29 cellular contexts compared by ENCODE assay signal in the genomic region with DNA sequence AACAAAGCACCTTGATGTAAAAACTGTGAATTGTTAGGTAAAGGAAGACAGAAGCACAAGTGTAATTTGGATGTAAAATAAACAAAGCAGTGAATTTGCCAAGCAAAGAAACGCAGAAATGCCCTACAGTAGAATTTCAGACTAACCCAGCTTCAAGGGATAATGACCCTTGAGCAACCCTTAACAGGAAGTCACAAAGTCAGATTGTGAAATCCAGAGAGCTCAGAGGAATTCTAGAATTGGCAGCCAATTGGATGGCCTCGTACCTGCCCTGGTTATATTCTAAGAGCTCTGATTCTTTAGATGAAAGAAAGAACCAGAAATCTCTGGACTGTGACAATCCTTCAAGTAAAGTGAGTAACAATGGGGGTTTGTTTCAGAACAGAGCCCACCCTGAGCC.
DNase-seq lines count a peak whose midpoint lies in the region; ATAC-seq and TF ChIP-seq lines count a peak whose summit lies in the region.
"Had no signal": no experiment of that assay in that cellular context is flagged by ENCODE, and none has a peak within 500 bp of the region (broad histone marks: within the 10 kb centered on the region; RNA-seq: fewer than 3 reads in every experiment).

No MANE protein-coding gene starts in this region.

- peak overlapping the region; percentile 39 for H3K18ac ChIP-seq in mesendoderm (ENCODE audit: low read length)

- no peak overlapping the region for H3K23ac ChIP-seq in mesendoderm (ENCODE audit: low read length)

- H3K9me2 ChIP-seq in GM23338 (ENCODE audit: insufficient read depth), result 0 out of 2 replicates have a peak, but pooled peaks cover 3% of the 10 kb centered on the region

- no peaks in the 10 kb centered on the region for H3K9me3 Mint-ChIP-seq in GM23338
- H3K9me3 Mint-ChIP-seq in effector memory CD8-positive, alpha-beta T cell, result peaks cover 2 to 7% of the 10 kb centered on the region in 2 donors
- peaks cover 2% of the 10 kb centered on the region for H3K9me3 Mint-ChIP-seq in activated CD4-positive, alpha-beta T cell treated with anti-CD3 and anti-CD28 coated beads, Interleukin-2, amount 10 ng/mL, durations not matched to agents 7 days and 5 days
- H3K9me3 Mint-ChIP-seq: activated CD8-positive, alpha-beta T cell treated with anti-CD3 and anti-CD28 coated beads for 36 hours had no signal

- H3K79me1 ChIP-seq in mesendoderm (ENCODE audit: low read length), result no peaks in the 10 kb centered on the region

- no peak overlapping the region for H3K9ac ChIP-seq in colonic mucosa (ENCODE audit: low read depth in 2 of 2, low read length in 2 of 2)
- H3K9ac ChIP-seq in mesendoderm (ENCODE audit: low read length), result no peak overlapping the region
- H3K9ac ChIP-seq: BLaER1 had no signal

- H3K4me3 Mint-ChIP-seq in GM23338, result no peak overlapping the region
- H3K4me3 Mint-ChIP-seq in effector memory CD8-positive, alpha-beta T cell, result no peak overlapping the region
- no peak overlapping the region for H3K4me3 Mint-ChIP-seq in activated CD4-positive, alpha-beta T cell treated with anti-CD3 and anti-CD28 coated beads, Interleukin-2, amount 10 ng/mL, durations not matched to agents 7 days and 5 days
- H3K4me3 Mint-ChIP-seq: activated CD8-positive, alpha-beta T cell treated with anti-CD3 and anti-CD28 coated beads for 36 hours; activated T-helper 17 cell treated with anti-CD3 and anti-CD28 coated beads, Interleukin-2, amount 50 U/mL, for 72 hours; mesothelial cell of epicardium; naive thymus-derived CD4-positive, alpha-beta T cell; stimulated activated naive CD8-positive, alpha-beta T cell treated with anti-CD3 and anti-CD28 coated beads, Interleukin-15, Interleukin-2, amounts not matched to agents 100 ng/mL and 50 ng/mL, for 24 hours; T-helper 1 cell treated with Interleukin-12 subunit alpha and Interleukin-12 subunit beta and Interleukin-4 antibody, amounts not matched to agents 30 μg/mL and 1 μg/mL, for 36 hours had no signal

- no peak overlapping the region for H2BK15ac ChIP-seq in mesendoderm (replicated peaks; ENCODE audit: low read depth)

- H3K9me3 ChIP-seq in colonic mucosa, result no peaks in the 10 kb centered on the region
- H3K9me3 ChIP-seq: BLaER1, psoas muscle had no signal

- H3K79me2 ChIP-seq in GM23338 (replicated peaks; ENCODE audit: insufficient read depth), result no peaks in the 10 kb centered on the region
- H3K79me2 ChIP-seq in mesendoderm (ENCODE audit: control insufficient read depth, insufficient read depth, low read length), result no peaks in the 10 kb centered on the region

- DNase-seq in GM23338 (ENCODE audit: low spot score) (peak; percentile 40), NOMO-1 (lab: John Stamatoyannopoulos, UW; ENCODE audit: unreplicated experiment in 2 of 2) (peak; percentile 16 to 67), colonic mucosa (peak; percentile 23), mesendoderm (peak; percentile 45), inferior parietal cortex (ENCODE audit: extremely low spot score) (no peak), SHP77 treated with DMSO at 0.1 percent for 48 hours (lab: John Stamatoyannopoulos, UW) (no peak)
- DNase-seq in effector memory CD8-positive, alpha-beta T cell, result no peak
- no peak for DNase-seq in activated CD4-positive, alpha-beta T cell treated with anti-CD3 and anti-CD28 coated beads, Interleukin-2, amount 10 ng/mL, durations not matched to agents 7 days and 5 days
- DNase-seq: activated CD4-positive, alpha-beta T cell treated with anti-CD3 and anti-CD28 coated beads for 1 hour; activated CD8-positive, alpha-beta T cell treated with anti-CD3 and anti-CD28 coated beads for 36 hours; effector memory CD4-positive, alpha-beta T cell; foreskin fibroblast; HCEC 1CT; heart left ventricle; KG1; naive thymus-derived CD4-positive, alpha-beta T cell; NCI-H1092; NCI-H187; NCI-H2171 treated with DMSO at 0.1 percent for 48 hours; NCI-H524; NK-92 treated with Interleukin-12 subunit alpha and Interleukin-12 subunit beta, amount 100 ng/mL, for 24 hours; psoas muscle had no signal

- no peaks in the 10 kb centered on the region for H3K27me3 ChIP-seq in GM23338 (ENCODE audit: insufficient read depth)
- no peaks in the 10 kb centered on the region for H3K27me3 ChIP-seq in colonic mucosa
- H3K27me3 ChIP-seq in mesendoderm (ENCODE audit: insufficient read depth, low read length, poor library complexity), result no peaks in the 10 kb centered on the region
- H3K27me3 ChIP-seq: BLaER1, heart left ventricle had no signal

- H3F3A ChIP-seq in GM23338 (replicated peaks; ENCODE audit: low read depth), result no peaks in the 10 kb centered on the region

- H3K4me3 ChIP-seq in GM23338 (no peak overlapping the region), colonic mucosa (no peak overlapping the region), mesendoderm (ENCODE audit: low read length) (no peak overlapping the region)
- H3K4me3 ChIP-seq: BLaER1, coronary artery, heart left ventricle, psoas muscle had no signal

- peaks cover 25% of the 10 kb centered on the region for H3K4me1 Mint-ChIP-seq in GM23338
- H3K4me1 Mint-ChIP-seq in effector memory CD8-positive, alpha-beta T cell (ENCODE audit: low read depth in 2 of 2), result no peaks in the 10 kb centered on the region
- no peaks in the 10 kb centered on the region for H3K4me1 Mint-ChIP-seq in activated CD4-positive, alpha-beta T cell treated with anti-CD3 and anti-CD28 coated beads, Interleukin-2, amount 10 ng/mL, durations not matched to agents 7 days and 5 days
- H3K4me1 Mint-ChIP-seq: activated T-helper 17 cell treated with anti-CD3 and anti-CD28 coated beads, Interleukin-2, amount 50 U/mL, for 72 hours; naive thymus-derived CD4-positive, alpha-beta T cell had no signal

- H4K5ac ChIP-seq in mesendoderm (ENCODE audit: low read length), result no peak overlapping the region

- CTCF ChIA-PET in activated CD4-positive, alpha-beta T cell treated with anti-CD3 and anti-CD28 coated beads, Interleukin-2, amount 10 ng/mL, durations not matched to agents 7 days and 5 days (lab: Charles Lee), result no interaction called here

- peak overlapping the region; percentile 28 for H2BK120ac ChIP-seq in mesendoderm (ENCODE audit: low read depth, low read length)

- H4K20me1 ChIP-seq in GM23338 (replicated peaks; ENCODE audit: insufficient read depth), result no peaks in the 10 kb centered on the region
- H4K20me1 ChIP-seq: BLaER1 had no signal

- H2AK5ac ChIP-seq in mesendoderm (ENCODE audit: low read length), result no peak overlapping the region

- no peak for TF ChIP-seq CTCF in GM23338 (conservative IDR thresholded peaks at IDR 0.05; ENCODE audit: low read depth in 2 of 2)
- no peak for TF ChIP-seq CTCF in colonic mucosa (IDR thresholded peaks at IDR 0.05)

- H3K4me2 ChIP-seq in GM23338 (peak overlapping the region; percentile 23; the same call in 1 of the 2 replicates), mesendoderm (ENCODE audit: low read length) (no peak overlapping the region)
- H3K4me2 ChIP-seq: BLaER1 had no signal

- no peak overlapping the region for H3K4ac ChIP-seq in mesendoderm (ENCODE audit: low read depth, low read length)

- no peak overlapping the region for H4K8ac ChIP-seq in mesendoderm (ENCODE audit: low read depth, low read length)

- H3K36me3 Mint-ChIP-seq in GM23338 (ENCODE audit: low read depth), result no peaks in the 10 kb centered on the region
- no peaks in the 10 kb centered on the region for H3K36me3 Mint-ChIP-seq in effector memory CD8-positive, alpha-beta T cell (ENCODE audit: insufficient read depth)
- H3K36me3 Mint-ChIP-seq in activated CD4-positive, alpha-beta T cell treated with anti-CD3 and anti-CD28 coated beads, Interleukin-2, amount 10 ng/mL, durations not matched to agents 7 days and 5 days (ENCODE audit: low read depth), result no peaks in the 10 kb centered on the region
- H3K36me3 Mint-ChIP-seq: activated naive CD4-positive, alpha-beta T cell treated with anti-CD3 and anti-CD28 coated beads, Interleukin-2, amount 50 U/mL, for 72 hours; mesothelial cell of epicardium; naive thymus-derived CD4-positive, alpha-beta T cell had no signal

- H3K4me1 ChIP-seq in GM23338 (ENCODE audit: insufficient read depth) (peaks cover 22% of the 10 kb centered on the region), colonic mucosa (no peaks in the 10 kb centered on the region), mesendoderm (ENCODE audit: control insufficient read depth, low read depth, low read length) (peaks cover 3% of the 10 kb centered on the region)
- H3K4me1 ChIP-seq: BLaER1, heart left ventricle, psoas muscle had no signal

- no peak overlapping the region for H3K56ac ChIP-seq in mesendoderm (ENCODE audit: low read length)

- intact Hi-C loops in colonic mucosa (cut with DNase I), result no loop called here

- H3K36me3 ChIP-seq in GM23338 (ENCODE audit: insufficient read depth), result no peaks in the 10 kb centered on the region
- no peaks in the 10 kb centered on the region for H3K36me3 ChIP-seq in colonic mucosa
- no peaks in the 10 kb centered on the region for H3K36me3 ChIP-seq in mesendoderm (ENCODE audit: control insufficient read depth, insufficient read depth, low read length)
- H3K36me3 ChIP-seq: BLaER1, heart left ventricle had no signal

- POLR2A ChIA-PET in activated CD4-positive, alpha-beta T cell treated with anti-CD3 and anti-CD28 coated beads, Interleukin-2, amount 10 ng/mL, durations not matched to agents 7 days and 5 days (lab: Charles Lee), result no interaction called here

- H2BK5ac ChIP-seq in mesendoderm (ENCODE audit: low read length), result no peak overlapping the region

- no peaks in the 10 kb centered on the region for H3K27me3 Mint-ChIP-seq in GM23338 (ENCODE audit: insufficient read depth, low read depth, poor library complexity)
- no peaks in the 10 kb centered on the region for H3K27me3 Mint-ChIP-seq in effector memory CD8-positive, alpha-beta T cell
- H3K27me3 Mint-ChIP-seq in activated CD4-positive, alpha-beta T cell treated with anti-CD3 and anti-CD28 coated beads, Interleukin-2, amount 10 ng/mL, durations not matched to agents 7 days and 5 days, result no peaks in the 10 kb centered on the region
- H3K27me3 Mint-ChIP-seq: activated CD8-positive, alpha-beta T cell treated with anti-CD3 and anti-CD28 coated beads for 36 hours; activated T-helper 17 cell treated with anti-CD3 and anti-CD28 coated beads, Interleukin-2, amount 50 U/mL, for 72 hours had no signal

- no peak overlapping the region for H2AFZ ChIP-seq in GM23338

- WGBS in mesendoderm (ENCODE audit: extremely low coverage, insufficient coverage, low lambda C conversion rate), result no CpG with 5 or more reads among the region's 2 CpGs

- no peak overlapping the region for H3K27ac Mint-ChIP-seq in GM23338
- H3K27ac Mint-ChIP-seq in effector memory CD8-positive, alpha-beta T cell, result no peak overlapping the region
- H3K27ac Mint-ChIP-seq in activated CD4-positive, alpha-beta T cell treated with anti-CD3 and anti-CD28 coated beads, Interleukin-2, amount 10 ng/mL, durations not matched to agents 7 days and 5 days, result no peak overlapping the region
- H3K27ac Mint-ChIP-seq: activated CD8-positive, alpha-beta T cell treated with anti-CD3 and anti-CD28 coated beads for 36 hours; activated naive CD4-positive, alpha-beta T cell treated with anti-CD3 and anti-CD28 coated beads, Interleukin-2, amount 50 U/mL, for 72 hours; activated T-helper 17 cell treated with anti-CD3 and anti-CD28 coated beads, Interleukin-2, amount 50 U/mL, for 72 hours; mesothelial cell of epicardium; naive thymus-derived CD4-positive, alpha-beta T cell; stimulated activated naive CD8-positive, alpha-beta T cell treated with anti-CD3 and anti-CD28 coated beads, Interleukin-15, Interleukin-2, amounts not matched to agents 100 ng/mL and 50 ng/mL, for 24 hours; T-helper 1 cell treated with Interleukin-12 subunit alpha and Interleukin-12 subunit beta and Interleukin-4 antibody, amounts not matched to agents 30 μg/mL and 1 μg/mL, for 36 hours had no signal

- no peak for ATAC-seq in GM23338
- no peak for ATAC-seq in effector memory CD8-positive, alpha-beta T cell (replicated peaks)
- ATAC-seq: activated CD8-positive, alpha-beta T cell treated with anti-CD3 and anti-CD28 coated beads for 36 hours; activated naive CD4-positive, alpha-beta T cell treated with anti-CD3 and anti-CD28 coated beads, Interleukin-2, amount 50 U/mL, for 72 hours; activated T-helper 17 cell treated with anti-CD3 and anti-CD28 coated beads, Interleukin-2, amount 50 U/mL, for 72 hours; heart left ventricle; naive thymus-derived CD4-positive, alpha-beta T cell; psoas muscle had no signal

- H3K27ac ChIP-seq in GM23338 (ENCODE audit: low read depth) (peak overlapping the region; percentile 4; the same call in 1 of the 2 replicates), colonic mucosa (no peak overlapping the region), mesendoderm (ENCODE audit: low read depth, low read length) (no peak overlapping the region)
- H3K27ac ChIP-seq: BLaER1, coronary artery, heart left ventricle, psoas muscle had no signal

Comparison
In these comparisons a context has a peak if more than half of its experiments do, and no peak if none do; other contexts are left out.
1. DNase-seq: peak in GM23338 (single experiment), NOMO-1 (2 of 2), colonic mucosa (single experiment) and mesendoderm (single experiment); none in inferior parietal cortex (single experiment), SHP77 treated with DMSO at 0.1 percent for 48 hours (single experiment), effector memory CD8-positive, alpha-beta T cell (0 of 3) and activated CD4-positive, alpha-beta T cell treated with anti-CD3 and anti-CD28 coated beads, Interleukin-2, amount 10 ng/mL, durations not matched to agents 7 days and 5 days (single experiment).